13 cellular contexts compared by ENCODE assay signal in genomic region chr9:126376903-126377342, GRCh38. TPM values are rescaled to one million over a fixed set of nuclear protein-coding genes. Genes with fewer than 3 reads are reported as not detected.
DNase-seq lines count a peak whose midpoint lies in the region; ATAC-seq and TF ChIP-seq lines count a peak whose summit lies in the region.
"Had no signal": no experiment of that assay in that cellular context is flagged by ENCODE, and none has a peak within 500 bp of the region (broad histone marks: within the 10 kb centered on the region; RNA-seq: fewer than 3 reads in every experiment).

No MANE protein-coding gene starts in this region.

- intact Hi-C loops in IMR-90 (cut with micrococcal nuclease), result loop anchor here (2.0 kb wide), 1 partner anchor 42 kb away; no protein-coding TSS in a partner anchor

- H3K18ac ChIP-seq in IMR-90 (ENCODE audit: low read depth, low read length), result no peak overlapping the region
- no peak overlapping the region for H3K18ac ChIP-seq in mesenchymal stem cell (ENCODE audit: low read depth in 1 of 2, low read length in 2 of 2)

- H2BK15ac ChIP-seq in IMR-90 (ENCODE audit: low read depth, low read length) (no peak overlapping the region), mesenchymal stem cell (ENCODE audit: low read depth, poor library complexity, severe bottlenecking) (no peak overlapping the region)

- H4K8ac ChIP-seq in IMR-90 (ENCODE audit: low read depth in 2 of 2, low read length in 2 of 2), result no peak overlapping the region
- H4K8ac ChIP-seq in mesenchymal stem cell (ENCODE audit: low read length), result no peak overlapping the region

- in situ Hi-C loops in IMR-90 (cut with MboI; ENCODE audit: low sequenced_read_pairs), result no loop called here

- H3K27me3 Mint-ChIP-seq in chondrocyte (ENCODE audit: low read depth), result no peaks in the 10 kb centered on the region

- peak overlapping the region; percentile 24 for H2AK9ac ChIP-seq in IMR-90 (replicated peaks; ENCODE audit: low read depth, low read length, poor library complexity)

- H3K27ac Mint-ChIP-seq in chondrocyte (ENCODE audit: unreplicated experiment), result peak overlapping the region; percentile 37
- H3K27ac Mint-ChIP-seq: activated naive CD4-positive, alpha-beta T cell treated with anti-CD3 and anti-CD28 coated beads, Interleukin-2, amount 10 ng/mL, durations not matched to agents 7 days and 5 days had no signal

- dilution Hi-C loops in IMR-90 (cut with HindIII; ENCODE audit: low sequenced_read_pairs, unreplicated experiment), result no loop called here

- DNase-seq in IMR-90 (no peak), chondrocyte (ENCODE audit: low spot score) (no peak), mesenchymal stem cell (no peak), substantia nigra (lab: John Stamatoyannopoulos, UW) (peak in 15 of 49 donors; percentile 46 to 77 (median 63)), NCI-H82 (lab: John Stamatoyannopoulos, UW) (no peak), COLO829 (ENCODE audit: low spot score) (no peak), NCI-H526 (lab: John Stamatoyannopoulos, UW) (no peak)
- DNase-seq: activated naive CD4-positive, alpha-beta T cell treated with anti-CD3 and anti-CD28 coated beads, Interleukin-2, amount 10 ng/mL, durations not matched to agents 7 days and 5 days; DMS79; gastrocnemius medialis; NCI-H1436 treated with DMSO at 0.1 percent for 48 hours had no signal

- H3K79me1 ChIP-seq in IMR-90 (ENCODE audit: low read depth in 1 of 2, low read length in 2 of 2), result 0 out of 4 replicates have a peak, but pooled peaks cover 0 to 11% of the 10 kb centered on the region in 2 experiments
- H3K79me1 ChIP-seq in mesenchymal stem cell (replicated peaks; ENCODE audit: low read length, poor library complexity, severe bottlenecking), result peaks cover 13% of the 10 kb centered on the region

- no TSS peak for BruUV-seq in IMR-90 (replicated peaks; lab: Mats Ljungman, UMichigan)

- no peaks in the 10 kb centered on the region for H3K27me3 ChIP-seq in IMR-90 (ENCODE audit: control insufficient read depth, insufficient read depth, low read length)
- H3K27me3 ChIP-seq in mesenchymal stem cell (ENCODE audit: control insufficient read depth in 1 of 2, insufficient read depth in 1 of 2, low read length in 2 of 2), result no peaks in the 10 kb centered on the region
- H3K27me3 ChIP-seq: gastrocnemius medialis had no signal

- WGBS in IMR-90 (ENCODE audit: extremely low coverage in 2 of 2, insufficient read length in 1 of 2), 2 experiments, result 100% methylated on average over 1 of the region's 8 CpGs; no CpG with 5 or more reads in 1 of the 2 experiments
- WGBS in mesenchymal stem cell, result 53% methylated on average over 6 of the region's 8 CpGs

- CTCF ChIA-PET in IMR-90 (lab: Yijun Ruan, JAX), result no interaction called here

- TF ChIP-seq RAD21 in IMR-90 (IDR thresholded peaks at IDR 0.05; ENCODE audit: low read length), result no peak

- no peak overlapping the region for H2BK12ac ChIP-seq in mesenchymal stem cell (ENCODE audit: low read length in 2 of 2)

- TF ChIP-seq POLR2A in IMR-90 (IDR thresholded peaks at IDR 0.05; ENCODE audit: low read depth, low read length), result no peak

- H3K4me2 ChIP-seq in IMR-90 (ENCODE audit: low read depth, low read length), result no peak overlapping the region
- no peak overlapping the region for H3K4me2 ChIP-seq in mesenchymal stem cell (ENCODE audit: low read length, poor library complexity, severe bottlenecking)

- H3K14ac ChIP-seq in IMR-90 (replicated peaks; ENCODE audit: low read depth, low read length) (no peak overlapping the region), mesenchymal stem cell (ENCODE audit: low read length in 2 of 2) (no peak overlapping the region)

- H3K4me1 ChIP-seq in IMR-90 (ENCODE audit: control insufficient read depth, insufficient read depth, low read length) (peaks cover 13% of the 10 kb centered on the region), mesenchymal stem cell (ENCODE audit: control insufficient read depth, insufficient read depth, low read depth, low read length) (peaks cover 20% of the 10 kb centered on the region)
- H3K4me1 ChIP-seq: parathyroid adenoma had no signal

- H3K4me1 Mint-ChIP-seq in chondrocyte (ENCODE audit: low read depth), result peaks cover 58% of the 10 kb centered on the region

- no peaks in the 10 kb centered on the region for H4K20me1 ChIP-seq in IMR-90 (ENCODE audit: insufficient read depth, low read length)

- H2AFZ ChIP-seq in IMR-90 (replicated peaks; ENCODE audit: low read length, poor library complexity) (no peak overlapping the region), mesenchymal stem cell (ENCODE audit: low read depth, low read length) (peak overlapping the region; percentile 39)
- H2AFZ ChIP-seq: parathyroid adenoma had no signal

- H2BK5ac ChIP-seq in IMR-90 (ENCODE audit: low read depth, low read length, poor library complexity, severe bottlenecking) (no peak overlapping the region), mesenchymal stem cell (ENCODE audit: low read depth, low read length, poor library complexity, severe bottlenecking) (no peak overlapping the region)

- peak; percentile 48 for ATAC-seq in IMR-90 (ENCODE audit: low read depth)
- ATAC-seq: gastrocnemius medialis had no signal

- no peak overlapping the region for H3K27ac ChIP-seq in IMR-90 (ENCODE audit: insufficient read depth, low read length)
- no peak overlapping the region for H3K27ac ChIP-seq in mesenchymal stem cell (ENCODE audit: low read length, poor library complexity, severe bottlenecking)
- H3K27ac ChIP-seq in substantia nigra (ENCODE audit: low read depth, low read length, poor library complexity, severe bottlenecking), result peak overlapping the region; percentile 99
- H3K27ac ChIP-seq: C4-2B, parathyroid adenoma had no signal

- peaks cover 5% of the 10 kb centered on the region; the same call in 1 of the 2 replicates for H3K9me1 ChIP-seq in IMR-90 (ENCODE audit: insufficient read depth, low read length)

- POLR2A ChIA-PET in IMR-90 (lab: Charles Lee; ENCODE audit: unreplicated experiment), result no interaction called here

- TF ChIP-seq CTCF in IMR-90 (conservative IDR thresholded peaks at IDR 0.05; ENCODE audit: low read depth, low read length), result no peak
- TF ChIP-seq CTCF in chondrocyte (IDR thresholded peaks at IDR 0.05), result no peak

- H3K56ac ChIP-seq in IMR-90 (ENCODE audit: extremely low read depth, insufficient read depth, low read length), result peak overlapping the region; percentile 19; the same call in 1 of the 2 replicates

- H2AK5ac ChIP-seq in IMR-90 (ENCODE audit: low read depth, low read length) (no peak overlapping the region), mesenchymal stem cell (ENCODE audit: low read length, severe bottlenecking) (no peak overlapping the region)

- H3K4ac ChIP-seq in IMR-90 (ENCODE audit: low read depth, low read length), result no peak overlapping the region
- H3K4ac ChIP-seq in mesenchymal stem cell (ENCODE audit: low read depth in 1 of 2, low read length in 2 of 2), result peak overlapping the region in 1 of 2 experiments; percentile 83

- H3K9me3 ChIP-seq in IMR-90 (ENCODE audit: control insufficient read depth, insufficient read depth, low read length) (no peaks in the 10 kb centered on the region), mesenchymal stem cell (ENCODE audit: control insufficient read depth, low read length) (no peaks in the 10 kb centered on the region)
- H3K9me3 ChIP-seq: gastrocnemius medialis had no signal

- H2BK120ac ChIP-seq in IMR-90 (ENCODE audit: low read depth, low read length) (no peak overlapping the region), mesenchymal stem cell (ENCODE audit: low read depth, low read length) (no peak overlapping the region)

- H3K4me3 Mint-ChIP-seq in chondrocyte (ENCODE audit: unreplicated experiment), result no peak overlapping the region
- H3K4me3 Mint-ChIP-seq: activated naive CD4-positive, alpha-beta T cell treated with anti-CD3 and anti-CD28 coated beads, Interleukin-2, amount 10 ng/mL, durations not matched to agents 7 days and 5 days had no signal

- H3K9ac ChIP-seq in IMR-90 (ENCODE audit: low read depth, low read length) (no peak overlapping the region), mesenchymal stem cell (ENCODE audit: low read length) (no peak overlapping the region)
- H3K9ac ChIP-seq: parathyroid adenoma had no signal

- H2BK20ac ChIP-seq in IMR-90 (ENCODE audit: low read depth, low read length), result no peak overlapping the region

- H3K36me3 Mint-ChIP-seq in chondrocyte (ENCODE audit: low read depth), result peaks cover under 1% of the 10 kb centered on the region
- H3K36me3 Mint-ChIP-seq: activated naive CD4-positive, alpha-beta T cell treated with anti-CD3 and anti-CD28 coated beads, Interleukin-2, amount 10 ng/mL, durations not matched to agents 7 days and 5 days had no signal

- H3K9me3 Mint-ChIP-seq in chondrocyte (ENCODE audit: low read depth), result no peaks in the 10 kb centered on the region
- H3K9me3 Mint-ChIP-seq: activated naive CD4-positive, alpha-beta T cell treated with anti-CD3 and anti-CD28 coated beads, Interleukin-2, amount 10 ng/mL, durations not matched to agents 7 days and 5 days had no signal

- H3K4me3 ChIP-seq in IMR-90 (ENCODE audit: insufficient read depth, low read depth, low read length) (no peak overlapping the region), mesenchymal stem cell (ENCODE audit: insufficient read depth in 1 of 2, low read depth in 1 of 2, low read length in 2 of 2) (no peak overlapping the region)
- H3K4me3 ChIP-seq: gastrocnemius medialis had no signal

- no peak overlapping the region for H3K23ac ChIP-seq in IMR-90 (ENCODE audit: low read depth, low read length)
- no peak overlapping the region for H3K23ac ChIP-seq in mesenchymal stem cell (ENCODE audit: low read length in 2 of 2)

- H3K36me3 ChIP-seq in IMR-90 (ENCODE audit: control insufficient read depth, insufficient read depth, low read length) (no peaks in the 10 kb centered on the region), mesenchymal stem cell (ENCODE audit: control insufficient read depth in 1 of 2, insufficient read depth in 2 of 2, low read depth in 1 of 2, low read length in 2 of 2) (no peaks in the 10 kb centered on the region)

- no peak overlapping the region for H4K91ac ChIP-seq in IMR-90 (ENCODE audit: insufficient read depth, low read depth, low read length)
- peak overlapping the region; percentile 25 for H4K91ac ChIP-seq in mesenchymal stem cell (ENCODE audit: low read length)

- no peak overlapping the region for H4K5ac ChIP-seq in IMR-90 (ENCODE audit: low read depth, low read length)

TF ChIP-seq in IMR-90, 13 proteins besides CTCF, POLR2A, EP300 and RAD21 (continues in another document):
- TF ChIP-seq MAFK (IDR thresholded peaks at IDR 0.05; ENCODE audit: low read depth, low read length), result no peak

RNA-seq across cellular contexts. Expression of gene MVB12B, which starts 50.3 kb away (rescaled TPM):
- total RNA-seq in IMR-90 (2012; rRNA removed) (1.7 and 2.0 TPM in 2 replicates), chondrocyte (13.1 to 15.3 TPM (median 13.9 TPM) in 3 replicates)
- polyA plus RNA-seq in IMR-90 (2012; rRNA removed), result 4.0 and 4.4 TPM in 2 replicates
- 3.7 and 4.9 TPM in 2 replicates for polyA plus RNA-seq in IMR-90 (2012; cell fraction: cytosol; rRNA removed)
- 5.3 and 7.1 TPM in 2 replicates for polyA plus RNA-seq in IMR-90 (2012; cell fraction: nucleus; rRNA removed; ENCODE audit: low replicate concordance)
- 3.5 TPM for polyA plus RNA-seq in mesenchymal stem cell (2013, experiment 1 of 2)
- 3.4 TPM for polyA plus RNA-seq in mesenchymal stem cell (2013, experiment 2 of 2)
